In the genomic region with DNA sequence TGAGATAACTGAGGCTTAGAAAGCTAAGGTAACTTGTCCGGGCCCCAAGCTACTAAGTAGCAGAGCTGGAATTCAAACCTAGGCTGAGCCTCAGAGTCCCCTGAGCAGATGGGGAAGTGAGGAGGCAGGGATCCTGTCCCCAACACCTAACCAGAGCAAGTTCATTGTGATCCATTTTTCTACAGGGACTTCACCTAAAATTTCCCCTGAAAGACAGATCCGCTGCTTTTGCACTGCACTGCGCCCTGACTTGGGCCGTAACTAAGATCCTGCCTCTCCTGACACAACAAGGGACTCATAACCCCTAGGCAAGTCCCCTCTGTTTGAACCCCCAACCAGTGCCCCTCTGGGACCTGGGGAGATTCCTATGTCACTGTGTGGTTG, we compare ENCODE assay signal across 12 cellular contexts. TPM values are rescaled to one million over a fixed set of nuclear protein-coding genes. Genes with fewer than 3 reads are reported as not detected.
DNase-seq lines count a peak whose midpoint lies in the region; ATAC-seq and TF ChIP-seq lines count a peak whose summit lies in the region.
"Had no signal": no experiment of that assay in that cellular context is flagged by ENCODE, and none has a peak within 500 bp of the region (broad histone marks: within the 10 kb centered on the region; RNA-seq: fewer than 3 reads in every experiment).

No MANE protein-coding gene starts in this region.

- H3K4me3 ChIP-seq in mucosa of descending colon: no peak overlapping the region
- H3K4me3 ChIP-seq: SK-N-MC had no signal

- no peaks in the 10 kb centered on the region for H3K4me1 ChIP-seq in mucosa of descending colon (ENCODE audit: low read depth)

- no peak overlapping the region for H3K27ac Mint-ChIP-seq in activated T-helper 2 cell treated with anti-CD3 and anti-CD28 coated beads, Interferon-gamma antibody, Interleukin-2, Interleukin-4, amounts not matched to agents 10 μg/mL and 5 μg/mL and 100 μg/mL, durations not matched to agents 14 hours and 24 hours and 36 hours

- H3K27me3 Mint-ChIP-seq in activated T-helper 2 cell treated with anti-CD3 and anti-CD28 coated beads, Interferon-gamma antibody, Interleukin-2, Interleukin-4, amounts not matched to agents 10 μg/mL and 5 μg/mL and 100 μg/mL, durations not matched to agents 14 hours and 24 hours and 36 hours (ENCODE audit: low read depth): no peaks in the 10 kb centered on the region

- no peak for TF ChIP-seq CTCF in mucosa of descending colon (IDR thresholded peaks at IDR 0.05)

- no peak for DNase-seq in activated T-helper 2 cell treated with anti-CD3 and anti-CD28 coated beads, Interferon-gamma antibody, Interleukin-2, Interleukin-4, amounts not matched to agents 10 μg/mL and 5 μg/mL and 100 μg/mL, durations not matched to agents 14 hours and 24 hours and 36 hours (ENCODE audit: low spot score)
- no peak for DNase-seq in pons (ENCODE audit: low spot score)
- DNase-seq in mucosa of descending colon: no peak
- DNase-seq: activated CD4-positive, CD25-positive, alpha-beta regulatory T cell; CD8-positive, alpha-beta memory T cell; NCI-H1930 had no signal

- H3K9me3 Mint-ChIP-seq in activated T-helper 2 cell treated with anti-CD3 and anti-CD28 coated beads, Interferon-gamma antibody, Interleukin-2, Interleukin-4, amounts not matched to agents 10 μg/mL and 5 μg/mL and 100 μg/mL, durations not matched to agents 14 hours and 24 hours and 36 hours: no peaks in the 10 kb centered on the region
- H3K9me3 Mint-ChIP-seq: CD8-positive, alpha-beta memory T cell had no signal

- no peaks in the 10 kb centered on the region for H3K9me3 ChIP-seq in mucosa of descending colon

- H3K36me3 Mint-ChIP-seq in activated T-helper 2 cell treated with anti-CD3 and anti-CD28 coated beads, Interferon-gamma antibody, Interleukin-2, Interleukin-4, amounts not matched to agents 10 μg/mL and 5 μg/mL and 100 μg/mL, durations not matched to agents 14 hours and 24 hours and 36 hours (ENCODE audit: low read depth): no peaks in the 10 kb centered on the region
- H3K36me3 Mint-ChIP-seq: CD8-positive, alpha-beta memory T cell had no signal

- no peaks in the 10 kb centered on the region for H3K36me3 ChIP-seq in mucosa of descending colon (ENCODE audit: low read depth)

- H3K4me1 Mint-ChIP-seq in activated T-helper 2 cell treated with anti-CD3 and anti-CD28 coated beads, Interferon-gamma antibody, Interleukin-2, Interleukin-4, amounts not matched to agents 10 μg/mL and 5 μg/mL and 100 μg/mL, durations not matched to agents 14 hours and 24 hours and 36 hours (ENCODE audit: low read depth): peaks cover 14% of the 10 kb centered on the region

- H3K4me3 Mint-ChIP-seq in activated T-helper 2 cell treated with anti-CD3 and anti-CD28 coated beads, Interferon-gamma antibody, Interleukin-2, Interleukin-4, amounts not matched to agents 10 μg/mL and 5 μg/mL and 100 μg/mL, durations not matched to agents 14 hours and 24 hours and 36 hours (ENCODE audit: low read depth): no peak overlapping the region
- H3K4me3 Mint-ChIP-seq: CD8-positive, alpha-beta memory T cell had no signal

- ATAC-seq in GM19025 (IDR thresholded peaks at IDR 0.05; ENCODE audit: low read depth, unreplicated experiment): peak; percentile 42
- peak; percentile 16 for ATAC-seq in GM21786 (IDR thresholded peaks at IDR 0.05; ENCODE audit: unreplicated experiment)
- peak; percentile 12 for ATAC-seq in HG03159 (IDR thresholded peaks at IDR 0.05; ENCODE audit: unreplicated experiment)
- no peak for ATAC-seq in mucosa of descending colon
- no peak for ATAC-seq in HG03097 (IDR thresholded peaks at IDR 0.05; ENCODE audit: low FRiP score, unreplicated experiment)
- ATAC-seq: left lobe of liver had no signal

- intact Hi-C loops in activated T-helper 2 cell treated with anti-CD3 and anti-CD28 coated beads, Interferon-gamma antibody, Interleukin-2, Interleukin-4, amounts not matched to agents 10 μg/mL and 5 μg/mL and 100 μg/mL, durations not matched to agents 14 hours and 24 hours and 36 hours (cut with micrococcal nuclease): no loop called here
- intact Hi-C loops in mucosa of descending colon (cut with DNase I, micrococcal nuclease): no loop called here

RNA-seq across cellular contexts. Expression of gene MTM1, which starts 25.6 kb away (rescaled TPM):
- 25.2 and 26.5 TPM in 2 replicates for total RNA-seq in activated T-helper 2 cell treated with anti-CD3 and anti-CD28 coated beads, Interferon-gamma antibody, Interleukin-2, Interleukin-4, amounts not matched to agents 10 μg/mL and 5 μg/mL and 100 μg/mL, durations not matched to agents 14 hours and 24 hours and 36 hours
- total RNA-seq in mucosa of descending colon: 10 to 100 TPM; 42.2 to 77.3 (median 56.9) TPM

Comparison
In these comparisons a context has a peak if more than half of its experiments do, and no peak if none do; other contexts are left out.
1. ATAC-seq: peak in GM19025 (single experiment), GM21786 (single experiment) and HG03159 (single experiment); none in mucosa of descending colon (single experiment) and HG03097 (single experiment).